ENCODE assay signal across 1 cellular context in the genomic region with DNA sequence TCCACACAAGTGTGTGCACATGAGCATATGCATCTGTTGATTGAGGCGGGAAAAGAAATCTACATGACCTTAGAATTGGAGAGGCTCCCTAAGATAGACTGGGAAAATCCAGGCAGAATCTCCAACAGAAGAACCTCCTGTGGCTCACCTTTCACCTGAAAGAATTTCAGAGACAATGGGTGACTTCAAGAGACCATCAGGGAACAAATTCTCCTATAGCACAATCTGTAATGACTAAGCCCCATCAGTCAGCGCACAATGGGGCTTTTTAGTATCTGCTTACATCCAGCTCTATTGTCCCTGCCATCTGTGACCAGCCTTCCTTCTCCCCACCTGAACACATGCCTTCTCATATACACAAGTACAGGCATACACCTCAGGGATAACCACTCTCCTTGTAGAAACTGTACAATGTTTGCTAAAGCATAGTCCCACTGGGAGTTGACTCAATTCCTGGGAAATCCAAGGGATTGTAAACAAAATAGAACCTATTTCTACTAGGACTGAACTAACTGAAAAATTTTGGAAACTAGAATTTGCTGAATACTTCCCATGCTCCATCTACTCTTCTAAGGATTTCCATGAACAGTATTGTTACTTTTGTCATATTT.
A peak's percentile ranks its signal among the peaks of the same experiment; 100 is the strongest.
TF ChIP-seq lines count a peak whose summit lies in the region.

No MANE protein-coding gene starts in this region.

TF ChIP-seq in H1, 55 proteins besides CTCF, POLR2A, EP300 and RAD21:
- TF ChIP-seq CBX8 (IDR thresholded peaks at IDR 0.05; ENCODE audit: borderline replicate concordance, low read depth, low read length): no peak
- TF ChIP-seq CBX5 (IDR thresholded peaks at IDR 0.05; ENCODE audit: low read depth, low read length): no peak
- TF ChIP-seq CHD1 (IDR thresholded peaks at IDR 0.05; ENCODE audit: low read depth, low read length): no peak
- TF ChIP-seq POLR2AphosphoS5 (IDR thresholded peaks at IDR 0.05; ENCODE audit: low read depth, low read length): no peak
- TF ChIP-seq EZH2 (IDR thresholded peaks at IDR 0.05; ENCODE audit: low read depth, low read length, severe bottlenecking): no peak
- TF ChIP-seq TAF1 (IDR thresholded peaks at IDR 0.05; ENCODE audit: low read depth, low read length): no peak
- TF ChIP-seq, protein P1, sequence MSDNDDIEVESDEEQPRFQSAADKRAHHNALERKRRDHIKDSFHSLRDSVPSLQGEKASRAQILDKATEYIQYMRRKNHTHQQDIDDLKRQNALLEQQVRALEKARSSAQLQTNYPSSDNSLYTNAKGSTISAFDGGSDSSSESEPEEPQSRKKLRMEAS (IDR thresholded peaks at IDR 0.05): 0 out of 2 replicates have a peak, but pooled peaks have one; percentile 33
- no peak for TF ChIP-seq RXRA (IDR thresholded peaks at IDR 0.05; ENCODE audit: insufficient read depth, low read depth, low read length)
- TF ChIP-seq USF2 (IDR thresholded peaks at IDR 0.05; ENCODE audit: low read length): no peak
- no peak for TF ChIP-seq BACH1 (IDR thresholded peaks at IDR 0.05; ENCODE audit: low read length)
- TF ChIP-seq KDM1A (IDR thresholded peaks at IDR 0.05; ENCODE audit: borderline replicate concordance, low read length): no peak
- no peak for TF ChIP-seq PHF8 (conservative IDR thresholded peaks at IDR 0.05; ENCODE audit: low read depth, low read length)
- TF ChIP-seq ATF3 (IDR thresholded peaks at IDR 0.05; ENCODE audit: insufficient read depth, low read depth, low read length): no peak
- TF ChIP-seq RNF2 (IDR thresholded peaks at IDR 0.05; ENCODE audit: borderline replicate concordance, low read depth, low read length, missing control alignments, poor library complexity, severe bottlenecking): no peak
- TF ChIP-seq MAFK (IDR thresholded peaks at IDR 0.05; ENCODE audit: low read depth, low read length): no peak
- TF ChIP-seq BRCA1 (IDR thresholded peaks at IDR 0.05; ENCODE audit: low read depth, low read length): no peak
- 0 out of 2 replicates have a peak, but pooled peaks have one; percentile 36 for TF ChIP-seq ATF2 (IDR thresholded peaks at IDR 0.05; ENCODE audit: low read length)
- no peak for TF ChIP-seq SIN3A (conservative IDR thresholded peaks at IDR 0.05 in 1 of 2, IDR thresholded peaks at IDR 0.05 in 1 of 2; ENCODE audit: low read depth in 1 of 2, low read length in 2 of 2)
- TF ChIP-seq FOSL1 (IDR thresholded peaks at IDR 0.05; ENCODE audit: insufficient read depth, low read depth, low read length): no peak
- peak; percentile 75 for TF ChIP-seq TEAD4 (IDR thresholded peaks at IDR 0.05; ENCODE audit: low read depth, low read length)
- no peak for TF ChIP-seq KDM4A (IDR thresholded peaks at IDR 0.05; ENCODE audit: low read depth, low read length, severe bottlenecking)
- no peak for TF ChIP-seq CEBPB (IDR thresholded peaks at IDR 0.05; ENCODE audit: low read depth, low read length)
- no peak for TF ChIP-seq SIRT6 (IDR thresholded peaks at IDR 0.05; ENCODE audit: low read length)
- no peak for TF ChIP-seq RBBP5 (IDR thresholded peaks at IDR 0.05; ENCODE audit: borderline replicate concordance, low read depth, low read length)
- no peak for TF ChIP-seq CREB1 (IDR thresholded peaks at IDR 0.05)
- TF ChIP-seq CHD2 (IDR thresholded peaks at IDR 0.05; ENCODE audit: low read length): no peak
- TF ChIP-seq CTBP2 (IDR thresholded peaks at IDR 0.05; ENCODE audit: borderline replicate concordance, insufficient read depth, insufficient read length, low read length): no peak
- TF ChIP-seq SP4 (IDR thresholded peaks at IDR 0.05; ENCODE audit: low read length): no peak
- peak; percentile 49; the same call in 1 of the 2 replicates for TF ChIP-seq JUND (IDR thresholded peaks at IDR 0.05; ENCODE audit: low read length)
- peak; percentile 51 for TF ChIP-seq SP1 (IDR thresholded peaks at IDR 0.05; ENCODE audit: low read depth, low read length)
- no peak for TF ChIP-seq SIX5 (IDR thresholded peaks at IDR 0.05; ENCODE audit: low read depth, low read length)
- TF ChIP-seq NRF1 (IDR thresholded peaks at IDR 0.05; ENCODE audit: low read depth, low read length): no peak
- TF ChIP-seq TAF7 (optimal IDR thresholded peaks at IDR 0.05; ENCODE audit: borderline replicate concordance, low read depth, low read length): no peak
- TF ChIP-seq HDAC6 (IDR thresholded peaks at IDR 0.05; ENCODE audit: low read depth, low read length): no peak
- peak; percentile 75 for TF ChIP-seq TCF12 (IDR thresholded peaks at IDR 0.05; ENCODE audit: low read depth, low read length)
- 0 out of 2 replicates have a peak, but pooled peaks have one; percentile 41 for TF ChIP-seq JUN (IDR thresholded peaks at IDR 0.05; ENCODE audit: low read depth, low read length)
- TF ChIP-seq GTF2F1 (IDR thresholded peaks at IDR 0.05; ENCODE audit: borderline replicate concordance, low read depth, low read length): no peak
- TF ChIP-seq, protein P2, sequence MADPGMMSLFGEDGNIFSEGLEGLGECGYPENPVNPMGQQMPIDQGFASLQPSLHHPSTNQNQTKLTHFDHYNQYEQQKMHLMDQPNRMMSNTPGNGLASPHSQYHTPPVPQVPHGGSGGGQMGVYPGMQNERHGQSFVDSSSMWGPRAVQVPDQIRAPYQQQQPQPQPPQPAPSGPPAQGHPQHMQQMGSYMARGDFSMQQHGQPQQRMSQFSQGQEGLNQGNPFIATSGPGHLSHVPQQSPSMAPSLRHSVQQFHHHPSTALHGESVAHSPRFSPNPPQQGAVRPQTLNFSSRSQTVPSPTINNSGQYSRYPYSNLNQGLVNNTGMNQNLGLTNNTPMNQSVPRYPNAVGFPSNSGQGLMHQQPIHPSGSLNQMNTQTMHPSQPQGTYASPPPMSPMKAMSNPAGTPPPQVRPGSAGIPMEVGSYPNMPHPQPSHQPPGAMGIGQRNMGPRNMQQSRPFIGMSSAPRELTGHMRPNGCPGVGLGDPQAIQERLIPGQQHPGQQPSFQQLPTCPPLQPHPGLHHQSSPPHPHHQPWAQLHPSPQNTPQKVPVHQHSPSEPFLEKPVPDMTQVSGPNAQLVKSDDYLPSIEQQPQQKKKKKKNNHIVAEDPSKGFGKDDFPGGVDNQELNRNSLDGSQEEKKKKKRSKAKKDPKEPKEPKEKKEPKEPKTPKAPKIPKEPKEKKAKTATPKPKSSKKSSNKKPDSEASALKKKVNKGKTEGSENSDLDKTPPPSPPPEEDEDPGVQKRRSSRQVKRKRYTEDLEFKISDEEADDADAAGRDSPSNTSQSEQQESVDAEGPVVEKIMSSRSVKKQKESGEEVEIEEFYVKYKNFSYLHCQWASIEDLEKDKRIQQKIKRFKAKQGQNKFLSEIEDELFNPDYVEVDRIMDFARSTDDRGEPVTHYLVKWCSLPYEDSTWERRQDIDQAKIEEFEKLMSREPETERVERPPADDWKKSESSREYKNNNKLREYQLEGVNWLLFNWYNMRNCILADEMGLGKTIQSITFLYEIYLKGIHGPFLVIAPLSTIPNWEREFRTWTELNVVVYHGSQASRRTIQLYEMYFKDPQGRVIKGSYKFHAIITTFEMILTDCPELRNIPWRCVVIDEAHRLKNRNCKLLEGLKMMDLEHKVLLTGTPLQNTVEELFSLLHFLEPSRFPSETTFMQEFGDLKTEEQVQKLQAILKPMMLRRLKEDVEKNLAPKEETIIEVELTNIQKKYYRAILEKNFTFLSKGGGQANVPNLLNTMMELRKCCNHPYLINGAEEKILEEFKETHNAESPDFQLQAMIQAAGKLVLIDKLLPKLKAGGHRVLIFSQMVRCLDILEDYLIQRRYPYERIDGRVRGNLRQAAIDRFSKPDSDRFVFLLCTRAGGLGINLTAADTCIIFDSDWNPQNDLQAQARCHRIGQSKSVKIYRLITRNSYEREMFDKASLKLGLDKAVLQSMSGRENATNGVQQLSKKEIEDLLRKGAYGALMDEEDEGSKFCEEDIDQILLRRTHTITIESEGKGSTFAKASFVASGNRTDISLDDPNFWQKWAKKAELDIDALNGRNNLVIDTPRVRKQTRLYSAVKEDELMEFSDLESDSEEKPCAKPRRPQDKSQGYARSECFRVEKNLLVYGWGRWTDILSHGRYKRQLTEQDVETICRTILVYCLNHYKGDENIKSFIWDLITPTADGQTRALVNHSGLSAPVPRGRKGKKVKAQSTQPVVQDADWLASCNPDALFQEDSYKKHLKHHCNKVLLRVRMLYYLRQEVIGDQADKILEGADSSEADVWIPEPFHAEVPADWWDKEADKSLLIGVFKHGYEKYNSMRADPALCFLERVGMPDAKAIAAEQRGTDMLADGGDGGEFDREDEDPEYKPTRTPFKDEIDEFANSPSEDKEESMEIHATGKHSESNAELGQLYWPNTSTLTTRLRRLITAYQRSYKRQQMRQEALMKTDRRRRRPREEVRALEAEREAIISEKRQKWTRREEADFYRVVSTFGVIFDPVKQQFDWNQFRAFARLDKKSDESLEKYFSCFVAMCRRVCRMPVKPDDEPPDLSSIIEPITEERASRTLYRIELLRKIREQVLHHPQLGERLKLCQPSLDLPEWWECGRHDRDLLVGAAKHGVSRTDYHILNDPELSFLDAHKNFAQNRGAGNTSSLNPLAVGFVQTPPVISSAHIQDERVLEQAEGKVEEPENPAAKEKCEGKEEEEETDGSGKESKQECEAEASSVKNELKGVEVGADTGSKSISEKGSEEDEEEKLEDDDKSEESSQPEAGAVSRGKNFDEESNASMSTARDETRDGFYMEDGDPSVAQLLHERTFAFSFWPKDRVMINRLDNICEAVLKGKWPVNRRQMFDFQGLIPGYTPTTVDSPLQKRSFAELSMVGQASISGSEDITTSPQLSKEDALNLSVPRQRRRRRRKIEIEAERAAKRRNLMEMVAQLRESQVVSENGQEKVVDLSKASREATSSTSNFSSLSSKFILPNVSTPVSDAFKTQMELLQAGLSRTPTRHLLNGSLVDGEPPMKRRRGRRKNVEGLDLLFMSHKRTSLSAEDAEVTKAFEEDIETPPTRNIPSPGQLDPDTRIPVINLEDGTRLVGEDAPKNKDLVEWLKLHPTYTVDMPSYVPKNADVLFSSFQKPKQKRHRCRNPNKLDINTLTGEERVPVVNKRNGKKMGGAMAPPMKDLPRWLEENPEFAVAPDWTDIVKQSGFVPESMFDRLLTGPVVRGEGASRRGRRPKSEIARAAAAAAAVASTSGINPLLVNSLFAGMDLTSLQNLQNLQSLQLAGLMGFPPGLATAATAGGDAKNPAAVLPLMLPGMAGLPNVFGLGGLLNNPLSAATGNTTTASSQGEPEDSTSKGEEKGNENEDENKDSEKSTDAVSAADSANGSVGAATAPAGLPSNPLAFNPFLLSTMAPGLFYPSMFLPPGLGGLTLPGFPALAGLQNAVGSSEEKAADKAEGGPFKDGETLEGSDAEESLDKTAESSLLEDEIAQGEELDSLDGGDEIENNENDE (IDR thresholded peaks at IDR 0.05; ENCODE audit: insufficient replicate concordance, low read length): no peak
- peak; percentile 67; the same call in 1 of the 2 replicates for TF ChIP-seq YY1 (IDR thresholded peaks at IDR 0.05; ENCODE audit: low read depth, low read length)
- no peak for TF ChIP-seq ZNF274 (IDR thresholded peaks at IDR 0.05; ENCODE audit: borderline replicate concordance, extremely low read depth, low read length)
- no peak for TF ChIP-seq EGR1 (IDR thresholded peaks at IDR 0.05; ENCODE audit: borderline replicate concordance, low read depth, low read length)
- TF ChIP-seq TBP (IDR thresholded peaks at IDR 0.05; ENCODE audit: low read depth, low read length): no peak
- TF ChIP-seq GABPA (IDR thresholded peaks at IDR 0.05; ENCODE audit: borderline replicate concordance, insufficient read depth, low read length): no peak
- no peak for TF ChIP-seq ASH2L (IDR thresholded peaks at IDR 0.05; ENCODE audit: low read length)
- TF ChIP-seq SP2 (IDR thresholded peaks at IDR 0.05; ENCODE audit: low read length): no peak
- no peak for TF ChIP-seq SRF (IDR thresholded peaks at IDR 0.05; ENCODE audit: low read depth, low read length)
- peak; percentile 33 to 66; a peak in 1 of 4 replicates for TF ChIP-seq HDAC2 (IDR thresholded peaks at IDR 0.05; ENCODE audit: borderline replicate concordance in 1 of 2, low read depth in 2 of 2, low read length in 2 of 2)
- no peak for TF ChIP-seq KDM5A (IDR thresholded peaks at IDR 0.05; ENCODE audit: low read length)
- no peak for TF ChIP-seq SUZ12 (IDR thresholded peaks at IDR 0.05; ENCODE audit: low read length)
- no peak for TF ChIP-seq POU5F1 (IDR thresholded peaks at IDR 0.05; ENCODE audit: low read depth, low read length)
- TF ChIP-seq NANOG (IDR thresholded peaks at IDR 0.05; ENCODE audit: insufficient read depth, low read depth, low read length, poor library complexity, severe bottlenecking): peak; percentile 91
- no peak for TF ChIP-seq RFX5 (IDR thresholded peaks at IDR 0.05; ENCODE audit: borderline replicate concordance, low read depth, low read length)
- no peak for TF ChIP-seq SAP30 (IDR thresholded peaks at IDR 0.05; ENCODE audit: insufficient read depth, insufficient replicate concordance, low read length)
- no peak for TF ChIP-seq BCL11A (IDR thresholded peaks at IDR 0.05; ENCODE audit: low read depth in 2 of 2, low read length in 2 of 2)
- TF ChIP-seq, protein P3, sequence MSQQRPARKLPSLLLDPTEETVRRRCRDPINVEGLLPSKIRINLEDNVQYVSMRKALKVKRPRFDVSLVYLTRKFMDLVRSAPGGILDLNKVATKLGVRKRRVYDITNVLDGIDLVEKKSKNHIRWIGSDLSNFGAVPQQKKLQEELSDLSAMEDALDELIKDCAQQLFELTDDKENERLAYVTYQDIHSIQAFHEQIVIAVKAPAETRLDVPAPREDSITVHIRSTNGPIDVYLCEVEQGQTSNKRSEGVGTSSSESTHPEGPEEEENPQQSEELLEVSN (IDR thresholded peaks at IDR 0.05): peak; percentile 76
